ENCODE assay signal across 2 cellular contexts in the genomic region with DNA sequence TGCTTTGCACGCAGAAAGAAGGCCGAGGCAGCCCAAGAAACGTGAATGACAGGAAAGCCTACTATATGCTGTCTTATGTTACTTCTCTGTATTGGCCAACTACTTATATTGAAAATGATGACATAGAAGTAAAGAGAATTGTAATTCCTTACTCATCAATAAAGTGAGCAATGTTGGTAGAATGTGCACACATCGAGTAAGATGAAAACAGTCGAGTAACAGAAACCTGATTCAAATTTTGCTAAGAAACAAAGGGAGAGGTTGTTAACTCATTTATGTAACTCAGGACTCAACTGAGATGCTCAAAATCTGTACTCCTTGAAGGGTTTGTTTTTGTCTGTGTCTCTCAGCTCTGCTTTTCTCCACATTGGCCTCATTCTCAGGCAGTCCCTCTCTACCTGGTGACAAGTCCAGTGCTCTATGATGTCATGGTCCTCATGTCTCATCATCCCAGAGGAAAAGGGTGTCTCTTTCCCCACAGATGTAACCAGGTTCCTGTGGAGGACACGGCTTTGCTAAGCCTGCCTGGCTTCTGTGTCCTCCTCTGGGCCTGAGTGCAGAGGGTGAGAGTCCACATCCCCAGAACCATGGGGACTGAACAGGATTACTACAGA.
A peak's percentile ranks its signal among the peaks of the same experiment; 100 is the strongest.
TF ChIP-seq lines count a peak whose summit lies in the region.

No MANE protein-coding gene starts in this region.

TF ChIP-seq in HepG2, 621 proteins besides CTCF, POLR2A, EP300 and RAD21:
- TF ChIP-seq, protein P1, sequence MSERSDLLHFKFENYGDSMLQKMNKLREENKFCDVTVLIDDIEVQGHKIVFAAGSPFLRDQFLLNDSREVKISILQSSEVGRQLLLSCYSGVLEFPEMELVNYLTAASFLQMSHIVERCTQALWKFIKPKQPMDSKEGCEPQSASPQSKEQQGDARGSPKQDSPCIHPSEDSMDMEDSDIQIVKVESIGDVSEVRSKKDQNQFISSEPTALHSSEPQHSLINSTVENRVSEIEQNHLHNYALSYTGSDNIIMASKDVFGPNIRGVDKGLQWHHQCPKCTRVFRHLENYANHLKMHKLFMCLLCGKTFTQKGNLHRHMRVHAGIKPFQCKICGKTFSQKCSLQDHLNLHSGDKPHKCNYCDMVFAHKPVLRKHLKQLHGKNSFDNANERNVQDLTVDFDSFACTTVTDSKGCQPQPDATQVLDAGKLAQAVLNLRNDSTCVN (CRISPR knock-in tag; IDR thresholded peaks at IDR 0.05; ENCODE audit: borderline replicate concordance): no peak
- TF ChIP-seq CBX5 (CRISPR knock-in tag; IDR thresholded peaks at IDR 0.05; ENCODE audit: borderline replicate concordance) (no peak), MAFF (IDR thresholded peaks at IDR 0.05; ENCODE audit: low read depth, low read length) (peak; percentile 87), MAFK (conservative IDR thresholded peaks at IDR 0.05 in 1 of 2, IDR thresholded peaks at IDR 0.05 in 1 of 2; ENCODE audit: low read length in 2 of 2) (peak; percentile 74 to 86), AHR (CRISPR knock-in tag; IDR thresholded peaks at IDR 0.05) (no peak), ONECUT2 (CRISPR knock-in tag; IDR thresholded peaks at IDR 0.05) (no peak), ZNF775 (CRISPR knock-in tag; IDR thresholded peaks at IDR 0.05; ENCODE audit: borderline replicate concordance) (no peak), THYN1 (CRISPR knock-in tag; IDR thresholded peaks at IDR 0.05; ENCODE audit: borderline replicate concordance, low read depth) (no peak), CREB1 (IDR thresholded peaks at IDR 0.05) (peak; percentile 67), CREB1 (CRISPR knock-in tag; IDR thresholded peaks at IDR 0.05) (no peak), ZNF274 (CRISPR knock-in tag; IDR thresholded peaks at IDR 0.05) (no peak), TSC22D2 (CRISPR knock-in tag; IDR thresholded peaks at IDR 0.05; ENCODE audit: borderline replicate concordance) (no peak), ZNF790 (CRISPR knock-in tag; IDR thresholded peaks at IDR 0.05; ENCODE audit: borderline replicate concordance) (no peak), ZNF550 (CRISPR knock-in tag; IDR thresholded peaks at IDR 0.05; ENCODE audit: borderline replicate concordance) (no peak), NCOA1 (CRISPR knock-in tag; IDR thresholded peaks at IDR 0.05) (no peak), ZSCAN12 (CRISPR knock-in tag; IDR thresholded peaks at IDR 0.05) (no peak), FOXK1 (CRISPR knock-in tag; IDR thresholded peaks at IDR 0.05; ENCODE audit: borderline replicate concordance, low read depth) (no peak), NFE2L1 (CRISPR knock-in tag; IDR thresholded peaks at IDR 0.05; ENCODE audit: borderline replicate concordance) (no peak), ZNF766 (CRISPR knock-in tag; IDR thresholded peaks at IDR 0.05; ENCODE audit: borderline replicate concordance) (no peak), WIZ (CRISPR knock-in tag; IDR thresholded peaks at IDR 0.05) (no peak), HDAC1 (CRISPR knock-in tag; IDR thresholded peaks at IDR 0.05) (no peak), HNRNPUL1 (IDR thresholded peaks at IDR 0.05; ENCODE audit: low read depth, low read length) (no peak), ATF7 (IDR thresholded peaks at IDR 0.05) (peak; percentile 59; the same call in 1 of the 2 replicates), ATF7 (CRISPR knock-in tag; IDR thresholded peaks at IDR 0.05) (no peak), RBFOX2 (IDR thresholded peaks at IDR 0.05; ENCODE audit: low read depth, low read length) (no peak), ZNF333 (CRISPR knock-in tag; IDR thresholded peaks at IDR 0.05; ENCODE audit: borderline replicate concordance) (no peak), ZNF10 (CRISPR knock-in tag; IDR thresholded peaks at IDR 0.05; ENCODE audit: borderline replicate concordance, low read depth) (no peak)
- TF ChIP-seq, protein P2, sequence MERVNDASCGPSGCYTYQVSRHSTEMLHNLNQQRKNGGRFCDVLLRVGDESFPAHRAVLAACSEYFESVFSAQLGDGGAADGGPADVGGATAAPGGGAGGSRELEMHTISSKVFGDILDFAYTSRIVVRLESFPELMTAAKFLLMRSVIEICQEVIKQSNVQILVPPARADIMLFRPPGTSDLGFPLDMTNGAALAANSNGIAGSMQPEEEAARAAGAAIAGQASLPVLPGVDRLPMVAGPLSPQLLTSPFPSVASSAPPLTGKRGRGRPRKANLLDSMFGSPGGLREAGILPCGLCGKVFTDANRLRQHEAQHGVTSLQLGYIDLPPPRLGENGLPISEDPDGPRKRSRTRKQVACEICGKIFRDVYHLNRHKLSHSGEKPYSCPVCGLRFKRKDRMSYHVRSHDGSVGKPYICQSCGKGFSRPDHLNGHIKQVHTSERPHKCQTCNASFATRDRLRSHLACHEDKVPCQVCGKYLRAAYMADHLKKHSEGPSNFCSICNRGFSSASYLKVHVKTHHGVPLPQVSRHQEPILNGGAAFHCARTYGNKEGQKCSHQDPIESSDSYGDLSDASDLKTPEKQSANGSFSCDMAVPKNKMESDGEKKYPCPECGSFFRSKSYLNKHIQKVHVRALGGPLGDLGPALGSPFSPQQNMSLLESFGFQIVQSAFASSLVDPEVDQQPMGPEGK (CRISPR knock-in tag; IDR thresholded peaks at IDR 0.05): no peak
- TF ChIP-seq, protein P3, sequence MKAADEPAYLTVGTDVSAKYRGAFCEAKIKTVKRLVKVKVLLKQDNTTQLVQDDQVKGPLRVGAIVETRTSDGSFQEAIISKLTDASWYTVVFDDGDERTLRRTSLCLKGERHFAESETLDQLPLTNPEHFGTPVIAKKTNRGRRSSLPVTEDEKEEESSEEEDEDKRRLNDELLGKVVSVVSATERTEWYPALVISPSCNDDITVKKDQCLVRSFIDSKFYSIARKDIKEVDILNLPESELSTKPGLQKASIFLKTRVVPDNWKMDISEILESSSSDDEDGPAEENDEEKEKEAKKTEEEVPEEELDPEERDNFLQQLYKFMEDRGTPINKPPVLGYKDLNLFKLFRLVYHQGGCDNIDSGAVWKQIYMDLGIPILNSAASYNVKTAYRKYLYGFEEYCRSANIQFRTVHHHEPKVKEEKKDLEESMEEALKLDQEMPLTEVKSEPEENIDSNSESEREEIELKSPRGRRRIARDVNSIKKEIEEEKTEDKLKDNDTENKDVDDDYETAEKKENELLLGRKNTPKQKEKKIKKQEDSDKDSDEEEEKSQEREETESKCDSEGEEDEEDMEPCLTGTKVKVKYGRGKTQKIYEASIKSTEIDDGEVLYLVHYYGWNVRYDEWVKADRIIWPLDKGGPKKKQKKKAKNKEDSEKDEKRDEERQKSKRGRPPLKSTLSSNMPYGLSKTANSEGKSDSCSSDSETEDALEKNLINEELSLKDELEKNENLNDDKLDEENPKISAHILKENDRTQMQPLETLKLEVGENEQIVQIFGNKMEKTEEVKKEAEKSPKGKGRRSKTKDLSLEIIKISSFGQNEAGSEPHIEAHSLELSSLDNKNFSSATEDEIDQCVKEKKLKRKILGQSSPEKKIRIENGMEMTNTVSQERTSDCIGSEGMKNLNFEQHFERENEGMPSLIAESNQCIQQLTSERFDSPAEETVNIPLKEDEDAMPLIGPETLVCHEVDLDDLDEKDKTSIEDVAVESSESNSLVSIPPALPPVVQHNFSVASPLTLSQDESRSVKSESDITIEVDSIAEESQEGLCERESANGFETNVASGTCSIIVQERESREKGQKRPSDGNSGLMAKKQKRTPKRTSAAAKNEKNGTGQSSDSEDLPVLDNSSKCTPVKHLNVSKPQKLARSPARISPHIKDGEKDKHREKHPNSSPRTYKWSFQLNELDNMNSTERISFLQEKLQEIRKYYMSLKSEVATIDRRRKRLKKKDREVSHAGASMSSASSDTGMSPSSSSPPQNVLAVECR (CRISPR knock-in tag; IDR thresholded peaks at IDR 0.05; ENCODE audit: borderline replicate concordance): no peak

TF ChIP-seq in GM12878, 131 proteins besides CTCF, POLR2A, EP300 and RAD21:
- TF ChIP-seq, protein P4, sequence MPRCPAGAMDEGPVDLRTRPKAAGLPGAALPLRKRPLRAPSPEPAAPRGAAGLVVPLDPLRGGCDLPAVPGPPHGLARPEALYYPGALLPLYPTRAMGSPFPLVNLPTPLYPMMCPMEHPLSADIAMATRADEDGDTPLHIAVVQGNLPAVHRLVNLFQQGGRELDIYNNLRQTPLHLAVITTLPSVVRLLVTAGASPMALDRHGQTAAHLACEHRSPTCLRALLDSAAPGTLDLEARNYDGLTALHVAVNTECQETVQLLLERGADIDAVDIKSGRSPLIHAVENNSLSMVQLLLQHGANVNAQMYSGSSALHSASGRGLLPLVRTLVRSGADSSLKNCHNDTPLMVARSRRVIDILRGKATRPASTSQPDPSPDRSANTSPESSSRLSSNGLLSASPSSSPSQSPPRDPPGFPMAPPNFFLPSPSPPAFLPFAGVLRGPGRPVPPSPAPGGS (IDR thresholded peaks at IDR 0.05; ENCODE audit: borderline replicate concordance, insufficient read depth, low read depth, low read length, poor library complexity, severe bottlenecking): peak; percentile 21
- no peak for TF ChIP-seq BHLHE40 (IDR thresholded peaks at IDR 0.05; ENCODE audit: borderline replicate concordance in 1 of 2, low read depth in 2 of 2, low read length in 1 of 2)
- TF ChIP-seq, protein P5, sequence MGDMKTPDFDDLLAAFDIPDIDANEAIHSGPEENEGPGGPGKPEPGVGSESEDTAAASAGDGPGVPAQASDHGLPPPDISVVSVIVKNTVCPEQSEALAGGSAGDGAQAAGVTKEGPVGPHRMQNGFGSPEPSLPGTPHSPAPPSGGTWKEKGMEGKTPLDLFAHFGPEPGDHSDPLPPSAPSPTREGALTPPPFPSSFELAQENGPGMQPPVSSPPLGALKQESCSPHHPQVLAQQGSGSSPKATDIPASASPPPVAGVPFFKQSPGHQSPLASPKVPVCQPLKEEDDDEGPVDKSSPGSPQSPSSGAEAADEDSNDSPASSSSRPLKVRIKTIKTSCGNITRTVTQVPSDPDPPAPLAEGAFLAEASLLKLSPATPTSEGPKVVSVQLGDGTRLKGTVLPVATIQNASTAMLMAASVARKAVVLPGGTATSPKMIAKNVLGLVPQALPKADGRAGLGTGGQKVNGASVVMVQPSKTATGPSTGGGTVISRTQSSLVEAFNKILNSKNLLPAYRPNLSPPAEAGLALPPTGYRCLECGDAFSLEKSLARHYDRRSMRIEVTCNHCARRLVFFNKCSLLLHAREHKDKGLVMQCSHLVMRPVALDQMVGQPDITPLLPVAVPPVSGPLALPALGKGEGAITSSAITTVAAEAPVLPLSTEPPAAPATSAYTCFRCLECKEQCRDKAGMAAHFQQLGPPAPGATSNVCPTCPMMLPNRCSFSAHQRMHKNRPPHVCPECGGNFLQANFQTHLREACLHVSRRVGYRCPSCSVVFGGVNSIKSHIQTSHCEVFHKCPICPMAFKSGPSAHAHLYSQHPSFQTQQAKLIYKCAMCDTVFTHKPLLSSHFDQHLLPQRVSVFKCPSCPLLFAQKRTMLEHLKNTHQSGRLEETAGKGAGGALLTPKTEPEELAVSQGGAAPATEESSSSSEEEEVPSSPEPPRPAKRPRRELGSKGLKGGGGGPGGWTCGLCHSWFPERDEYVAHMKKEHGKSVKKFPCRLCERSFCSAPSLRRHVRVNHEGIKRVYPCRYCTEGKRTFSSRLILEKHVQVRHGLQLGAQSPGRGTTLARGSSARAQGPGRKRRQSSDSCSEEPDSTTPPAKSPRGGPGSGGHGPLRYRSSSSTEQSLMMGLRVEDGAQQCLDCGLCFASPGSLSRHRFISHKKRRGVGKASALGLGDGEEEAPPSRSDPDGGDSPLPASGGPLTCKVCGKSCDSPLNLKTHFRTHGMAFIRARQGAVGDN (IDR thresholded peaks at IDR 0.05): no peak
TF ChIP-seq in GM12878: peak in this region for 1.
